In genomic region chr3:151008699-151009098, GRCh38 we compare ENCODE assay signal across 11 cellular contexts. TPM values are rescaled to one million over a fixed set of nuclear protein-coding genes. Genes with fewer than 3 reads are reported as not detected.
DNase-seq lines count a peak whose midpoint lies in the region; ATAC-seq and TF ChIP-seq lines count a peak whose summit lies in the region.
"Had no signal": no experiment of that assay in that cellular context is flagged by ENCODE, and none has a peak within 500 bp of the region (broad histone marks: within the 10 kb centered on the region; RNA-seq: fewer than 3 reads in every experiment).

No MANE protein-coding gene starts in this region.

- no peak for ATAC-seq in GM21381 (IDR thresholded peaks at IDR 0.05; ENCODE audit: unreplicated experiment)
- ATAC-seq in omental fat pad (ENCODE audit: low FRiP score) = no peak
- ATAC-seq: mucosa of descending colon had no signal

- peaks cover 32% of the 10 kb centered on the region for H3K27me3 Mint-ChIP-seq in osteocyte (ENCODE audit: unreplicated experiment)

- no peaks in the 10 kb centered on the region for H3K36me3 Mint-ChIP-seq in osteocyte (ENCODE audit: unreplicated experiment)

- H3K9ac ChIP-seq in OCI-LY3 (ENCODE audit: low read length) = no peak overlapping the region

- TF ChIP-seq CTCF in OCI-LY3 (IDR thresholded peaks at IDR 0.05; ENCODE audit: low read depth, low read length) (peak; percentile 22; the same call in 1 of the 2 replicates), osteocyte (IDR thresholded peaks at IDR 0.05) (peak; percentile 73), omental fat pad (IDR thresholded peaks at IDR 0.05) (no peak)

- no peaks in the 10 kb centered on the region for H3K4me1 Mint-ChIP-seq in osteocyte (ENCODE audit: unreplicated experiment)

- H3K27ac ChIP-seq in OCI-LY3 (ENCODE audit: low read length) = no peak overlapping the region
- H3K27ac ChIP-seq: colonic mucosa had no signal

- H3K79me2 ChIP-seq in OCI-LY3 (ENCODE audit: low read length) = no peaks in the 10 kb centered on the region

- H3K4me3 ChIP-seq in OCI-LY3 (ENCODE audit: low read length) = no peak overlapping the region
- H3K4me3 ChIP-seq: colonic mucosa, mucosa of descending colon had no signal

- no peak overlapping the region for H3K4me2 ChIP-seq in OCI-LY3 (ENCODE audit: low read length)

- no peak overlapping the region for H2AFZ ChIP-seq in OCI-LY3 (ENCODE audit: low read depth, low read length)

- H3K9me3 Mint-ChIP-seq in osteocyte (ENCODE audit: unreplicated experiment) = no peaks in the 10 kb centered on the region

- no peak overlapping the region for H3K27ac Mint-ChIP-seq in osteocyte (ENCODE audit: unreplicated experiment)

- no peaks in the 10 kb centered on the region for H3K36me3 ChIP-seq in OCI-LY3 (replicated peaks; ENCODE audit: low read depth, low read length)
- H3K36me3 ChIP-seq: colonic mucosa had no signal

- H3K4me3 Mint-ChIP-seq in osteocyte (ENCODE audit: unreplicated experiment) = no peak overlapping the region

- H3K27me3 ChIP-seq in OCI-LY3 (ENCODE audit: low read depth, low read length) = peaks cover 8% of the 10 kb centered on the region
- H3K27me3 ChIP-seq: colonic mucosa had no signal

- H4K20me1 ChIP-seq in OCI-LY3 (ENCODE audit: insufficient read depth, low read length) = no peaks in the 10 kb centered on the region

- DNase-seq in GM04504 (ENCODE audit: low read depth) = peak; percentile 32
- DNase-seq in fibroblast of gingiva (ENCODE audit: low read depth) = peak; percentile 49
- DNase-seq in osteocyte (ENCODE audit: extremely low spot score, unreplicated experiment) = no peak
- no peak for DNase-seq in C1 segment of cervical spinal cord (lab: John Stamatoyannopoulos, UW)
- no peak for DNase-seq in NK-92 (lab: John Stamatoyannopoulos, UW; ENCODE audit: unreplicated experiment)
- no peak for DNase-seq in omental fat pad (ENCODE audit: low spot score)
- DNase-seq: colonic mucosa, mucosa of descending colon, MV-4-11 had no signal

- no peaks in the 10 kb centered on the region for H3K9me3 ChIP-seq in OCI-LY3 (ENCODE audit: insufficient read depth, low read length)
- H3K9me3 ChIP-seq: colonic mucosa, mucosa of descending colon had no signal

- no peaks in the 10 kb centered on the region for H3K4me1 ChIP-seq in OCI-LY3 (ENCODE audit: low read length)
- H3K4me1 ChIP-seq: colonic mucosa had no signal

RNA-seq across cellular contexts. Expression of gene CLRN1, which starts 36.2 kb away (rescaled TPM):
- total RNA-seq in osteocyte (not detected in 2 replicates), omental fat pad (not detected)
- total RNA-seq: colonic mucosa, mucosa of descending colon had no signal

Comparison
In these comparisons a context has a peak if more than half of its experiments do, and no peak if none do; other contexts are left out.
1. DNase-seq: peak in GM04504 (single experiment) and fibroblast of gingiva (single experiment); none in osteocyte (single experiment), C1 segment of cervical spinal cord (0 of 14), NK-92 (single experiment) and omental fat pad (single experiment).
2. CTCF ChIP-seq: peak in OCI-LY3 (single experiment) and osteocyte (single experiment); none in omental fat pad (0 of 3).